ENCODE assay signal across 1 cellular context in the genomic region with DNA sequence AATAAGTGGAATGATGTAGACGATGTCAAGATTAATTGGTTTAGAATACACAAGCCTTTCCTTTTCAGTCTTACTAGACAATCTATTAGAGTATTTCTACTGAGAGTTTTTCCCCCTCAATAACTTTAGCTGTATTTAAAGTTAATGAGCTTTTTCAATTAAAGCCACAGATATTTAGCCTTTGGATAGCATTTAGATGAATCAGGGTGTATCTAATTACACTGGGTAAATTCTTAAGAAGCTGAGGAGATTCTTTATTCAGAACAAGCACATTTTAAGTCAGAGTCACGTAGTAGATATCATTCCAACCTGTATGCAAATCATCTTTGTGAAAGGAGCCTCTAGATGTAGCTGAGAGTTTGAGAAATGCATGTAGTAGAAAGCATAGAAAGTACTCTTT.
TF ChIP-seq lines count a peak whose summit lies in the region.

No MANE protein-coding gene starts in this region.

TF ChIP-seq in IMR-90, 13 proteins besides CTCF, POLR2A, EP300 and RAD21:
- TF ChIP-seq MXI1 (IDR thresholded peaks at IDR 0.05; ENCODE audit: borderline replicate concordance, low read depth, low read length) (no peak), BHLHE40 (IDR thresholded peaks at IDR 0.05; ENCODE audit: low read depth, low read length) (no peak), NFE2L2 (IDR thresholded peaks at IDR 0.05; ENCODE audit: low read depth, low read length) (no peak), CEBPB (IDR thresholded peaks at IDR 0.05; ENCODE audit: low read depth, low read length) (no peak), FOS (IDR thresholded peaks at IDR 0.05; ENCODE audit: low read depth, low read length) (no peak), MAZ (IDR thresholded peaks at IDR 0.05; ENCODE audit: borderline replicate concordance, low read depth, low read length) (no peak), SMC3 (IDR thresholded peaks at IDR 0.05; ENCODE audit: low read depth, low read length) (no peak), USF2 (IDR thresholded peaks at IDR 0.05; ENCODE audit: low read depth, low read length) (no peak), MAFK (IDR thresholded peaks at IDR 0.05; ENCODE audit: low read depth, low read length) (no peak), RFX5 (IDR thresholded peaks at IDR 0.05; ENCODE audit: low read depth, low read length) (no peak), CHD1 (IDR thresholded peaks at IDR 0.05; ENCODE audit: low read depth, low read length) (no peak), RCOR1 (IDR thresholded peaks at IDR 0.05; ENCODE audit: insufficient replicate concordance, low read length) (no peak)
- TF ChIP-seq, protein P1, sequence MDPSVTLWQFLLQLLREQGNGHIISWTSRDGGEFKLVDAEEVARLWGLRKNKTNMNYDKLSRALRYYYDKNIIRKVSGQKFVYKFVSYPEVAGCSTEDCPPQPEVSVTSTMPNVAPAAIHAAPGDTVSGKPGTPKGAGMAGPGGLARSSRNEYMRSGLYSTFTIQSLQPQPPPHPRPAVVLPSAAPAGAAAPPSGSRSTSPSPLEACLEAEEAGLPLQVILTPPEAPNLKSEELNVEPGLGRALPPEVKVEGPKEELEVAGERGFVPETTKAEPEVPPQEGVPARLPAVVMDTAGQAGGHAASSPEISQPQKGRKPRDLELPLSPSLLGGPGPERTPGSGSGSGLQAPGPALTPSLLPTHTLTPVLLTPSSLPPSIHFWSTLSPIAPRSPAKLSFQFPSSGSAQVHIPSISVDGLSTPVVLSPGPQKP (IDR thresholded peaks at IDR 0.05; ENCODE audit: borderline replicate concordance, low read depth, low read length): no peak
